Comparison of ENCODE assay signal across 9 cellular contexts in the genomic region with DNA sequence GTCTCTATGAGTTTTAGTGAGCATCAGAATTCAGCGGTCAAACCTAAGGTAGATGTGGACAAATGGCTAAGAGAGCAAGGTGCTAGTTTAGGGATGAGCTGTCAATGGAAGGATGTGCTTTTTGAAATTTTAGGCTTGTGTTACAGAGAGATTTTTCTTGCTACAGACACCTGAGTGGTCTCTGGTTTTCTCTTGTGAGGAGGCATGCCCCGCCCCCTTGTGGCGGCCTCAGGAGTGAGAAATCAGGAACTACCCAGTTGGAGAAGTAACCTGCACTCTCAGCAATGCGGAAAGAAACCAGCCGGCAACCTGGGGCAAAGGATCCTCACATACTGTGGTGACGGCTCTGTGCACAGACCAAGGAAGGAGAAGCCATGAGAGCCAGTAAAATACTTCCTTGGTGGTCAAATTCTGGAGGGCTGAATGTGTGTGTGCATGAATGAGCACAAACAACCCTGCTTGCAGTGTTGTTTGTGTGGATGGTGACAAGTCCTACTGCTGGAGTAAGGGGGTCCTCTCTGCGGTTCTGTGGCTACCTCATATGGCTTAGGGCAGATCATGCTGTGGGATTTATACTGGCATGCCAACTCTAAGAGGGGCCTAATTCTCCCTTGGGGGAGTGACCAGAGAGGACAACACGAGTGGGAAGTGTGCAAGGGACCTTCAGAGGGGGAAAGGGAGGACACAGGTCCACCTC. TPM values are rescaled to one million over a fixed set of nuclear protein-coding genes. Genes with fewer than 3 reads are reported as not detected.
DNase-seq lines count a peak whose midpoint lies in the region; ATAC-seq, FAIRE-seq and TF ChIP-seq lines count a peak whose summit lies in the region.
"Had no signal": no experiment of that assay in that cellular context is flagged by ENCODE, and none has a peak within 500 bp of the region (broad histone marks: within the 10 kb centered on the region; RNA-seq: fewer than 3 reads in every experiment).

No MANE protein-coding gene starts in this region.

- no peak overlapping the region for H3K27ac ChIP-seq in esophagus muscularis mucosa (replicated peaks in 1 of 4)
- H3K27ac ChIP-seq: gastrocnemius medialis had no signal

- no peaks in the 10 kb centered on the region for H3K4me1 ChIP-seq in esophagus muscularis mucosa
- H3K4me1 ChIP-seq: gastrocnemius medialis had no signal

- H3K27me3 ChIP-seq in esophagus muscularis mucosa: peaks cover 0 to 6% (median 0%) of the 10 kb centered on the region in 4 donors
- H3K27me3 ChIP-seq: gastrocnemius medialis had no signal

- peak; percentile 5 for FAIRE-seq in urothelium cell line (lab: Jason Lieb, UNC)

- intact Hi-C loops in esophagus muscularis mucosa (cut with DNase I): no loop called here

- H3K36me3 ChIP-seq in esophagus muscularis mucosa: no peaks in the 10 kb centered on the region
- H3K36me3 ChIP-seq: gastrocnemius medialis had no signal

- TF ChIP-seq EP300 in esophagus muscularis mucosa (IDR thresholded peaks at IDR 0.05): no peak

- TF ChIP-seq POLR2A in GM18505 (IDR thresholded peaks at IDR 0.05; ENCODE audit: borderline replicate concordance, extremely low read depth, insufficient read depth, insufficient read length) (no peak), esophagus muscularis mucosa (IDR thresholded peaks at IDR 0.05; ENCODE audit: low read depth) (no peak)

- H3K4me3 ChIP-seq in esophagus muscularis mucosa: no peak overlapping the region
- H3K4me3 ChIP-seq: gastrocnemius medialis had no signal

- ATAC-seq in GM18505 (IDR thresholded peaks at IDR 0.05; ENCODE audit: unreplicated experiment) (peak; percentile 93), HG02623 (IDR thresholded peaks at IDR 0.05; ENCODE audit: unreplicated experiment) (peak; percentile 89)
- ATAC-seq: gastrocnemius medialis had no signal

- H3K9me3 ChIP-seq in esophagus muscularis mucosa: no peaks in the 10 kb centered on the region
- H3K9me3 ChIP-seq: gastrocnemius medialis had no signal

- DNase-seq in NCI-H748 (lab: John Stamatoyannopoulos, UW; ENCODE audit: unreplicated experiment): peak; percentile 74
- peak; percentile 27 for DNase-seq in activated CD8-positive, alpha-beta memory T cell treated with anti-CD3 and anti-CD28 coated beads, Interleukin-2, amount 50 U/mL, for 24 hours (ENCODE audit: extremely low read depth)
- DNase-seq in esophagus muscularis mucosa (ENCODE audit: extremely low spot score): no peak
- peak; percentile 7 for DNase-seq in occipital lobe (lab: John Stamatoyannopoulos, UW)
- DNase-seq in urothelium cell line (ENCODE audit: low spot score): no peak
- DNase-seq in cerebellar nuclear complex (lab: John Stamatoyannopoulos, UW): no peak

- WGBS in esophagus muscularis mucosa: 53% methylated on average over 5 of the region's 8 CpGs

- peak; percentile 22 to 53 (median 32) for TF ChIP-seq CTCF in esophagus muscularis mucosa (IDR thresholded peaks at IDR 0.05)

RNA-seq across cellular contexts. Expression of a gene that starts 16.7 kb away (rescaled TPM):
- total RNA-seq in esophagus muscularis mucosa (10 to 100 TPM; 71.6 to 90.6 (median 86.2) TPM), occipital lobe (203 TPM)

Comparison
In these comparisons a context has a peak if more than half of its experiments do, and no peak if none do; other contexts are left out.
1. DNase-seq: peak in NCI-H748 (single experiment), activated CD8-positive, alpha-beta memory T cell treated with anti-CD3 and anti-CD28 coated beads, Interleukin-2, amount 50 U/mL, for 24 hours (single experiment) and occipital lobe (single experiment); none in esophagus muscularis mucosa (single experiment), urothelium cell line (single experiment) and cerebellar nuclear complex (0 of 2).